Comparison of ENCODE assay signal across 8 cellular contexts in the genomic region with DNA sequence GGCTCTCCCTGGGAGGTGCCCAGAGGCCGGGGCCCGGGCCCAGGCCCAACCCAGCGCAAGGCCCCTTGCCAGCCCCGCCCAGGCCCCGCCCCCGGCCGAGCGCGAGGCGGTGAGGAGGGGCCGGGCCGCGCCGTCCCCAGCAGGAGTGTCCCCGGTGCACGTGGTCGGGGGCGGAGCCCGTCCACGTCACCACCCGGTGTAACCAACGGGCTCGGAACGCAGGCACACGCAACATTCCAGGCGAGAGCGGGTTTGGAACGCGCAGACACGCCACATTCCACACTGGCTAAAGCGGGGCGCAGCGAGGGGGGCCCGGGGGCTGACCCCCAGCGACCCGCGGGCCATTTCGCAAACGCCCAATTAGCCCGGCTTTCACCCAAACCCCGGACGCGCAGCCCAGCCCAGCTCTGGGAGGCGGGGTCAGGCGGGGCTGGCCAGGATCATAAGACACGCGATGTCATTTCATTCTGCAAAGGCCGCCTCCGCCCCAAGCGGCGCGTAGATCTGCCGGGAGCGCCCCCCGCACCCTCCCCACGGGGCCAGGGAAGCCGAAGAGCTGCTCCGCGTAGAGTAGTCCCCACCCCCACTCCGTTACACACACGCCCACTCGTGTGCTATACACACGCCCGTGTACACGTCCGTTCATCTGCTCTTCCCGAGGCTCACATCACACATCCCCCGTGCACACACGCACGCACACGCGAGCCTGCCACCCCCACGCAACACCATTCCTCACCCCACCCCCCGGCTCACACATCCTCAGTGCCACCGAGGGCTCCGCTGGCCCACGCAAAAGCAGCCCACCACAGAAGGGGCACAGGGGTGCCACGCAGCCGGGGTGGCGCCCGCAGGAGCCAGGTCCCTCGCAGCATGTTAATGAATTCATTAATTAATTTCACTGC. TPM values are rescaled to one million over a fixed set of nuclear protein-coding genes. Genes with fewer than 3 reads are reported as not detected.
DNase-seq lines count a peak whose midpoint lies in the region; ATAC-seq and TF ChIP-seq lines count a peak whose summit lies in the region.

No MANE protein-coding gene starts in this region.

- ATAC-seq in activated naive CD4-positive, alpha-beta T cell treated with anti-CD3 and anti-CD28 coated beads, Interleukin-2, amount 50 U/mL, for 72 hours: peak; percentile 70 to 74
- ATAC-seq in omental fat pad (ENCODE audit: low FRiP score): peak; percentile 58

- H3K9me2 ChIP-seq in MM.1S (replicated peaks; ENCODE audit: insufficient read depth, low read length): no peaks in the 10 kb centered on the region
- H3K9me2 ChIP-seq in SK-N-SH: no peaks in the 10 kb centered on the region

- H3K4me3 ChIP-seq in H7 (ENCODE audit: insufficient read depth, low read depth, low read length) (peak overlapping the region; percentile 86), MM.1S (ENCODE audit: low read length) (peak overlapping the region; percentile 98), SK-N-SH (ENCODE audit: low read depth in 2 of 2, low read length in 1 of 2) (peak overlapping the region; percentile 99)

- peak overlapping the region; percentile 26; the same call in 1 of the 2 replicates for H2AFZ ChIP-seq in MM.1S (ENCODE audit: low read length)
- H2AFZ ChIP-seq in SK-N-SH (ENCODE audit: low read depth): no peak overlapping the region; the same call in 1 of the 2 replicates

- TF ChIP-seq RAD21 in SK-N-SH (IDR thresholded peaks at IDR 0.05; ENCODE audit: low read length): no peak

- H3K9me3 ChIP-seq in MM.1S (replicated peaks; ENCODE audit: insufficient read depth, low read length) (no peaks in the 10 kb centered on the region), SK-N-SH (no peaks in the 10 kb centered on the region)

- no peaks in the 10 kb centered on the region for H3K36me3 Mint-ChIP-seq in activated naive CD4-positive, alpha-beta T cell treated with anti-CD3 and anti-CD28 coated beads, Interleukin-2, amount 50 U/mL, for 72 hours

- H3K27ac ChIP-seq in MM.1S (ENCODE audit: low read length): peak overlapping the region; percentile 100
- H3K27ac ChIP-seq in SK-N-SH (ENCODE audit: low read depth in 2 of 2, low read length in 1 of 2): peak overlapping the region; percentile 97 to 100
- peak overlapping the region; percentile 97 for H3K27ac ChIP-seq in temporal lobe (ENCODE audit: low read depth, low read length)

- no peaks in the 10 kb centered on the region for H3K27me3 ChIP-seq in H7 (ENCODE audit: control insufficient read depth, insufficient read depth, low read length)
- H3K27me3 ChIP-seq in MM.1S (replicated peaks; ENCODE audit: insufficient read depth, low read length): no peaks in the 10 kb centered on the region
- no peaks in the 10 kb centered on the region for H3K27me3 ChIP-seq in SK-N-SH (ENCODE audit: insufficient read depth)

- no peak for TF ChIP-seq EP300 in SK-N-SH (IDR thresholded peaks at IDR 0.05; ENCODE audit: borderline replicate concordance in 1 of 2, low read depth in 1 of 2, low read length in 1 of 2)

- H4K20me1 ChIP-seq in MM.1S (ENCODE audit: insufficient read depth, low read length): no peaks in the 10 kb centered on the region
- H4K20me1 ChIP-seq in SK-N-SH (ENCODE audit: insufficient read depth): peaks cover 12% of the 10 kb centered on the region; the same call in 1 of the 2 replicates

- DNase-seq in GDM1 (lab: John Stamatoyannopoulos, UW): peak; percentile 90
- peak; percentile 99 for DNase-seq in H7
- peak; percentile 97 for DNase-seq in MM.1S
- peak; percentile 93 for DNase-seq in SK-N-SH
- peak; percentile 94 to 95 for DNase-seq in activated naive CD4-positive, alpha-beta T cell treated with anti-CD3 and anti-CD28 coated beads, Interleukin-2, amount 50 U/mL, for 72 hours (ENCODE audit: low spot score in 2 of 2)
- DNase-seq in glomerular visceral epithelial cell (ENCODE audit: extremely low spot score): peak; percentile 97
- DNase-seq in omental fat pad (ENCODE audit: low spot score): peak; percentile 88

- WGBS in SK-N-SH (ENCODE audit: low lambda C conversion rate): under 1% methylated on average over 22 of the region's 82 CpGs

- peaks cover 5% of the 10 kb centered on the region; the same call in 1 of the 2 replicates for H3K4me1 ChIP-seq in MM.1S (ENCODE audit: low read length)
- H3K4me1 ChIP-seq in SK-N-SH (ENCODE audit: control insufficient read depth in 1 of 2, insufficient read depth in 2 of 2, low read depth in 1 of 2, low read length in 1 of 2): peaks cover 38 to 48% of the 10 kb centered on the region in 2 experiments

- CTCF ChIA-PET in SK-N-SH (lab: Yijun Ruan, JAX): interaction anchor here (0.6 to 27.8 kb wide), 4 partner anchors 17 to 357 kb away, joined by 3 to 654 read pairs (median 4); no protein-coding TSS in a partner anchor

- TF ChIP-seq CTCF in MM.1S (IDR thresholded peaks at IDR 0.05; ENCODE audit: low read length) (no peak), SK-N-SH (IDR thresholded peaks at IDR 0.05) (no peak), omental fat pad (IDR thresholded peaks at IDR 0.05) (no peak)

- H3K4me2 ChIP-seq in MM.1S (ENCODE audit: low read depth, low read length) (peak overlapping the region; percentile 100), SK-N-SH (peak overlapping the region; percentile 98)

- H3K79me2 ChIP-seq in MM.1S (ENCODE audit: low read length): peaks cover 50% of the 10 kb centered on the region
- H3K79me2 ChIP-seq in SK-N-SH (ENCODE audit: insufficient read depth): peaks cover 45% of the 10 kb centered on the region

- H3K9ac ChIP-seq in MM.1S (ENCODE audit: low read length): peak overlapping the region; percentile 98
- peak overlapping the region; percentile 99 for H3K9ac ChIP-seq in SK-N-SH

- H3K27ac Mint-ChIP-seq in activated naive CD4-positive, alpha-beta T cell treated with anti-CD3 and anti-CD28 coated beads, Interleukin-2, amount 50 U/mL, for 72 hours: peak overlapping the region; percentile 94 to 98

- H3K9me3 Mint-ChIP-seq in activated naive CD4-positive, alpha-beta T cell treated with anti-CD3 and anti-CD28 coated beads, Interleukin-2, amount 50 U/mL, for 72 hours: no peaks in the 10 kb centered on the region

- POLR2A ChIA-PET in SK-N-SH (lab: Yijun Ruan, JAX): interaction anchor here (0.6 to 2.2 kb wide), 4 partner anchors 7 to 101 kb away, joined by 3 to 12 read pairs (median 3); a partner anchor contains a TSS

- H3F3A ChIP-seq in MM.1S (ENCODE audit: insufficient read depth, low read length): peaks cover 13% of the 10 kb centered on the region; the same call in 1 of the 2 replicates
- H3F3A ChIP-seq in SK-N-SH (replicated peaks; ENCODE audit: insufficient read depth): peaks cover 34% of the 10 kb centered on the region

- H3K36me3 ChIP-seq in H7 (replicated peaks; ENCODE audit: control insufficient read depth, insufficient read depth, low read length) (no peaks in the 10 kb centered on the region), MM.1S (replicated peaks; ENCODE audit: insufficient read depth, low read length) (no peaks in the 10 kb centered on the region), SK-N-SH (replicated peaks in 1 of 2; ENCODE audit: control insufficient read depth in 1 of 2, insufficient read depth in 2 of 2, low read length in 1 of 2) (no peaks in the 10 kb centered on the region)

TF ChIP-seq in SK-N-SH, 30 proteins besides CTCF, POLR2A, EP300 and RAD21:
- TF ChIP-seq TCF12 (IDR thresholded peaks at IDR 0.05): peak; percentile 22; the same call in 1 of the 2 replicates
- TF ChIP-seq RCOR1 (IDR thresholded peaks at IDR 0.05; ENCODE audit: low read length): no peak
- peak; percentile 64; the same call in 1 of the 2 replicates for TF ChIP-seq TAF1 (IDR thresholded peaks at IDR 0.05; ENCODE audit: borderline replicate concordance, low read depth, low read length)
- peak; percentile 24 for TF ChIP-seq NRF1 (IDR thresholded peaks at IDR 0.05; ENCODE audit: low read depth, low read length)
- TF ChIP-seq FOSL2 (IDR thresholded peaks at IDR 0.05; ENCODE audit: borderline replicate concordance, low read depth): no peak
- TF ChIP-seq, protein P1, sequence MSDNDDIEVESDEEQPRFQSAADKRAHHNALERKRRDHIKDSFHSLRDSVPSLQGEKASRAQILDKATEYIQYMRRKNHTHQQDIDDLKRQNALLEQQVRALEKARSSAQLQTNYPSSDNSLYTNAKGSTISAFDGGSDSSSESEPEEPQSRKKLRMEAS (IDR thresholded peaks at IDR 0.05; ENCODE audit: low read depth): peak; percentile 96
- peak; percentile 62 for TF ChIP-seq POLR2AphosphoS5 (IDR thresholded peaks at IDR 0.05; ENCODE audit: low read depth, low read length)
- TF ChIP-seq MXI1 (IDR thresholded peaks at IDR 0.05; ENCODE audit: low read depth, low read length): peak; percentile 96
- no peak for TF ChIP-seq RXRA (IDR thresholded peaks at IDR 0.05; ENCODE audit: borderline replicate concordance, low read depth)
- TF ChIP-seq, protein P2, sequence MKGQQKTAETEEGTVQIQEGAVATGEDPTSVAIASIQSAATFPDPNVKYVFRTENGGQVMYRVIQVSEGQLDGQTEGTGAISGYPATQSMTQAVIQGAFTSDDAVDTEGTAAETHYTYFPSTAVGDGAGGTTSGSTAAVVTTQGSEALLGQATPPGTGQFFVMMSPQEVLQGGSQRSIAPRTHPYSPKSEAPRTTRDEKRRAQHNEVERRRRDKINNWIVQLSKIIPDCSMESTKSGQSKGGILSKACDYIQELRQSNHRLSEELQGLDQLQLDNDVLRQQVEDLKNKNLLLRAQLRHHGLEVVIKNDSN (IDR thresholded peaks at IDR 0.05; ENCODE audit: borderline replicate concordance, low read depth): peak; percentile 85
- peak; percentile 64; the same call in 1 of the 2 replicates for TF ChIP-seq TEAD4 (IDR thresholded peaks at IDR 0.05; ENCODE audit: borderline replicate concordance, insufficient read depth)
- peak; percentile 87; the same call in 1 of the 2 replicates for TF ChIP-seq SIN3A (IDR thresholded peaks at IDR 0.05; ENCODE audit: borderline replicate concordance, low read depth, low read length)
- no peak for TF ChIP-seq YY1 (IDR thresholded peaks at IDR 0.05; ENCODE audit: low read depth)

RNA-seq across cellular contexts. Expression of a gene that starts 1.0 kb away (rescaled TPM):
- 9.0 and 13.4 TPM in 2 replicates for total RNA-seq in H7 (2014; rRNA removed; shearing (Covaris generic))
- polyA plus RNA-seq in SK-N-SH (2012; rRNA removed): 7.1 and 7.4 TPM in 2 replicates
- 3.2 and 4.4 TPM in 2 replicates for polyA plus RNA-seq in SK-N-SH (2012; cell fraction: cytosol; rRNA removed)
- polyA plus RNA-seq in SK-N-SH (2012; cell fraction: nucleus; rRNA removed): 50.2 and 76.3 TPM in 2 replicates
- total RNA-seq in activated naive CD4-positive, alpha-beta T cell treated with anti-CD3 and anti-CD28 coated beads, Interleukin-2, amount 50 U/mL, for 72 hours: 10 to 100 TPM; 23.4 to 31.9 TPM
- 10 to 100 TPM; 11.9 to 23.2 (median 18.5) TPM for total RNA-seq in omental fat pad
- 10.6 TPM for total RNA-seq in temporal lobe

Comparison
In these comparisons a context has a peak if more than half of its experiments do, and no peak if none do; other contexts are left out.
1. Peak in every context shown above with its lines: DNase-seq, ATAC-seq, H3K4me3 ChIP-seq and H3K27ac ChIP-seq.